8 cellular contexts compared by ENCODE assay signal in the genomic region with DNA sequence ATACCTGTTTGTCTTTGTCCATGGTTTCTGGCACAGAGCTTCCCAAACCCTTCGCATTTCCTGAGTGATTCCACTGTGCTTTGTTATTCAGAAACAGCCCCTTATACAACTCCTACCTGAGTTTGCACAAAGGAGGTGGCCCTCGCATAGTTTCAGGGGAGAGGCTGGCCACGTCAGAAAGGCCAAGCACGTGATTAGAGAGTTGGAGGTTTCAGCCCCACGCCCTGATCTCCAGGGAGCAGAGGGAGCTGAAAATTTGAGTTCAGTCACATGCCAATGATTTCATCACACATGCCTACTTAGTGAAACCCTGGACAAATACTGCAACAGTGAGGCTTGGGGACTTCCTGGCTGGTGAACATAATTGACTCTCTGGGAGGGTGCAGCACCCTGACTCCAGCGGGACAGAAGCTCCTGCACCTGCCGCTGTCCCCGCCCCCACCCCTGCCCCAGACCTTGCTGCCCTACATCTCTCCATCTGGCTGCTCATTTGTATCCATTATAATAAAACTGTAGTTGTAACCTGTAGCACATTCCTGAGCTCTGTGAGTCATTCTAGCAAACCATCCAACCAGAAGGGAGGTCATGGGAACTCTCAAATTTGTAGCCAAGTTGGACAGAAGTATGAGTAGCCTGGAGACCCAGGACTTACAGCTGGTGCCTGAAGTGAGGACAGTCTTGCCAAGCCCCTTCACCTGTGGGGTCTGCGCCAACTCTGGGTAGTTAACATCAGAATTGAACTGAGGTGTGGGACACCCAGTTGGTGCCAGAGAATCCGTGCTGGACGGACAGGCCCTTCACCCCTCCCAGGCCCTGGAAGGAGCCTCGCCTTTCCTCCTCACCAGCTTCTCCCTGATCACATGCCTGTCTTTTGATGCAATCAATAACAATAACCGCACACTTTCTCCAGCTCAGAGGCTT.
DNase-seq lines count a peak whose midpoint lies in the region; ATAC-seq and TF ChIP-seq lines count a peak whose summit lies in the region.

No MANE protein-coding gene starts in this region.

- in situ Hi-C loops in GM13977 (cut with MboI; ENCODE audit: low pct_unique_long_range_greater_than_20kb, low sequenced_read_pairs, unreplicated experiment) (no loop called here), G401 (cut with HindIII; ENCODE audit: low sequenced_read_pairs) (no loop called here)

- H2AFZ ChIP-seq in hepatocyte, result no peak overlapping the region

- no peaks in the 10 kb centered on the region for H3K79me2 ChIP-seq in hepatocyte

- H3K4me1 ChIP-seq in hepatocyte (ENCODE audit: insufficient read depth), result peaks cover 25% of the 10 kb centered on the region
- H3K4me1 ChIP-seq in subcutaneous abdominal adipose tissue (ENCODE audit: control insufficient read depth in 5 of 5, insufficient read depth in 5 of 5, low read length in 5 of 5), result peaks cover 11 to 33% (median 29%) of the 10 kb centered on the region in 5 donors

- H3K4me2 ChIP-seq in hepatocyte, result peak overlapping the region; percentile 24

- H3K9me3 ChIP-seq in hepatocyte (ENCODE audit: low read depth) (no peaks in the 10 kb centered on the region), subcutaneous abdominal adipose tissue (ENCODE audit: control insufficient read depth in 5 of 5, low read length in 5 of 5) (no peaks in the 10 kb centered on the region)

- WGBS in hepatocyte (ENCODE audit: low lambda C conversion rate, missing lambda C conversion rate), result 74% methylated on average over 13 of the region's 13 CpGs

- no peaks in the 10 kb centered on the region for H3K36me3 ChIP-seq in hepatocyte (replicated peaks; ENCODE audit: insufficient read depth, low read depth)
- no peaks in the 10 kb centered on the region for H3K36me3 ChIP-seq in subcutaneous abdominal adipose tissue (ENCODE audit: control insufficient read depth in 5 of 5, insufficient read depth in 5 of 5, low read length in 5 of 5)

- peak overlapping the region; percentile 99 for H3K27ac ChIP-seq in hepatocyte
- peak overlapping the region; percentile 79 for H3K27ac ChIP-seq in subcutaneous abdominal adipose tissue (ENCODE audit: low read depth, low read length)

- no peaks in the 10 kb centered on the region for H4K20me1 ChIP-seq in hepatocyte (ENCODE audit: insufficient read depth, poor library complexity, severe bottlenecking)

- H3K9ac ChIP-seq in subcutaneous abdominal adipose tissue (ENCODE audit: low read length in 5 of 5), result peak overlapping the region in 1 of 5 donors; percentile 26

- H3K4me3 ChIP-seq in hepatocyte, result no peak overlapping the region
- peak overlapping the region in 1 of 5 donors; percentile 23 for H3K4me3 ChIP-seq in subcutaneous abdominal adipose tissue (ENCODE audit: low read depth in 1 of 5, low read length in 5 of 5)

- TF ChIP-seq CTCF in hepatocyte (IDR thresholded peaks at IDR 0.05; ENCODE audit: poor library complexity) (no peak), GM13977 (IDR thresholded peaks at IDR 0.05; ENCODE audit: extremely low read depth, insufficient read depth, missing control alignments) (no peak)

- no peak for ATAC-seq in GM21423 (IDR thresholded peaks at IDR 0.05; ENCODE audit: unreplicated experiment)

- DNase-seq in HT1080 (ENCODE audit: low read depth), result peak; percentile 85
- peak; percentile 99 for DNase-seq in SW480 (ENCODE audit: low spot score)
- peak; percentile 90 for DNase-seq in hepatocyte (ENCODE audit: low spot score)
- no peak for DNase-seq in cortex of kidney (lab: John Stamatoyannopoulos, UW)
- DNase-seq in GM13977 (ENCODE audit: low spot score), result no peak
- DNase-seq in G401 (ENCODE audit: low spot score), result no peak

- no peaks in the 10 kb centered on the region for H3K9me2 ChIP-seq in hepatocyte (replicated peaks; ENCODE audit: insufficient read depth)

- H3K27me3 ChIP-seq in hepatocyte, result no peaks in the 10 kb centered on the region
- peaks cover 0 to 4% (median 0%) of the 10 kb centered on the region in 5 donors for H3K27me3 ChIP-seq in subcutaneous abdominal adipose tissue (ENCODE audit: control insufficient read depth in 5 of 5, insufficient read depth in 4 of 5, low read length in 5 of 5)

Comparison
In these comparisons a context has a peak if more than half of its experiments do, and no peak if none do; other contexts are left out.
1. DNase-seq: peak in HT1080 (single experiment), SW480 (single experiment) and hepatocyte (single experiment); none in cortex of kidney (single experiment), GM13977 (single experiment) and G401 (single experiment).